8 cellular contexts compared by ENCODE assay signal in genomic region chr2:69559696-69560482, GRCh38.
DNase-seq lines count a peak whose midpoint lies in the region; ATAC-seq, FAIRE-seq and TF ChIP-seq lines count a peak whose summit lies in the region.

No MANE protein-coding gene starts in this region.

- H3K27ac Mint-ChIP-seq in activated naive CD8-positive, alpha-beta T cell treated with anti-CD3 and anti-CD28 coated beads, Interleukin-2, amount 10 ng/mL, durations not matched to agents 7 days and 5 days = no peak overlapping the region
- no peak overlapping the region for H3K27ac Mint-ChIP-seq in stimulated activated naive B cell treated with anti-CD40 and anti-IgM and Interleukin-4, amounts not matched to agents 10 μg/mL and 1 μg/mL and 100 μg/mL, for 72 hours

- 66% methylated on average over 6 of the region's 6 CpGs for WGBS in hepatocyte (ENCODE audit: low lambda C conversion rate, missing lambda C conversion rate)

- H3K4me2 ChIP-seq in hepatocyte = no peak overlapping the region

- H4K20me1 ChIP-seq in hepatocyte (ENCODE audit: insufficient read depth, poor library complexity, severe bottlenecking) = no peaks in the 10 kb centered on the region

- no peak overlapping the region for H3K4me3 ChIP-seq in HAP-1
- no peak overlapping the region for H3K4me3 ChIP-seq in hepatocyte

- H3K79me2 ChIP-seq in hepatocyte = peaks cover 54% of the 10 kb centered on the region

- H3K9me3 Mint-ChIP-seq in activated naive CD8-positive, alpha-beta T cell treated with anti-CD3 and anti-CD28 coated beads, Interleukin-2, amount 10 ng/mL, durations not matched to agents 7 days and 5 days = no peaks in the 10 kb centered on the region
- no peaks in the 10 kb centered on the region for H3K9me3 Mint-ChIP-seq in stimulated activated naive B cell treated with anti-CD40 and anti-IgM and Interleukin-4, amounts not matched to agents 10 μg/mL and 1 μg/mL and 100 μg/mL, for 72 hours

- in situ Hi-C loops in HAP-1 (cut with MboI; ENCODE audit: low sequenced_read_pairs) = no loop called here

- FAIRE-seq in G401.6 (lab: Jason Lieb, UNC) = peak; percentile 56

- no peaks in the 10 kb centered on the region for H3K36me3 ChIP-seq in HAP-1 (replicated peaks)
- no peaks in the 10 kb centered on the region for H3K36me3 ChIP-seq in hepatocyte (replicated peaks; ENCODE audit: insufficient read depth, low read depth)

- H3K27me3 ChIP-seq in HAP-1 (ENCODE audit: low read depth) (no peaks in the 10 kb centered on the region), hepatocyte (no peaks in the 10 kb centered on the region)

- H3K27ac ChIP-seq in hepatocyte = peak overlapping the region; percentile 4

- POLR2A ChIA-PET in activated naive CD8-positive, alpha-beta T cell treated with anti-CD3 and anti-CD28 coated beads, Interleukin-2, amount 10 ng/mL, durations not matched to agents 7 days and 5 days (lab: Charles Lee) = no interaction called here

- no peaks in the 10 kb centered on the region for H3K9me2 ChIP-seq in hepatocyte (replicated peaks; ENCODE audit: insufficient read depth)

- peaks cover 42% of the 10 kb centered on the region for H3K4me1 Mint-ChIP-seq in activated naive CD8-positive, alpha-beta T cell treated with anti-CD3 and anti-CD28 coated beads, Interleukin-2, amount 10 ng/mL, durations not matched to agents 7 days and 5 days
- H3K4me1 Mint-ChIP-seq in stimulated activated naive B cell treated with anti-CD40 and anti-IgM and Interleukin-4, amounts not matched to agents 10 μg/mL and 1 μg/mL and 100 μg/mL, for 72 hours = peaks cover 2 to 10% of the 10 kb centered on the region in 2 donors

- peak; percentile 47 for ATAC-seq in activated naive CD8-positive, alpha-beta T cell treated with anti-CD3 and anti-CD28 coated beads, Interleukin-2, amount 10 ng/mL, durations not matched to agents 7 days and 5 days (ENCODE audit: low read depth)
- peak; percentile 77 to 84 for ATAC-seq in stimulated activated naive B cell treated with anti-CD40 and anti-IgM and Interleukin-4, amounts not matched to agents 10 μg/mL and 1 μg/mL and 100 μg/mL, for 72 hours (replicated peaks)
- no peak for ATAC-seq in GM18873 (IDR thresholded peaks at IDR 0.05; ENCODE audit: low FRiP score, unreplicated experiment)

- TF ChIP-seq CTCF in hepatocyte (IDR thresholded peaks at IDR 0.05; ENCODE audit: poor library complexity) = peak; percentile 64

- no peaks in the 10 kb centered on the region for H3K27me3 Mint-ChIP-seq in activated naive CD8-positive, alpha-beta T cell treated with anti-CD3 and anti-CD28 coated beads, Interleukin-2, amount 10 ng/mL, durations not matched to agents 7 days and 5 days
- H3K27me3 Mint-ChIP-seq in stimulated activated naive B cell treated with anti-CD40 and anti-IgM and Interleukin-4, amounts not matched to agents 10 μg/mL and 1 μg/mL and 100 μg/mL, for 72 hours = peaks cover 5 to 10% of the 10 kb centered on the region in 2 donors

- DNase-seq in HAP-1 (ENCODE audit: low spot score in 2 of 2) = peak; percentile 22 to 71
- peak; percentile 7 for DNase-seq in NCI-H345 (lab: John Stamatoyannopoulos, UW)
- no peak for DNase-seq in activated naive CD8-positive, alpha-beta T cell treated with anti-CD3 and anti-CD28 coated beads, Interleukin-2, amount 10 ng/mL, durations not matched to agents 7 days and 5 days
- DNase-seq in hepatocyte (ENCODE audit: low spot score) = peak; percentile 72
- DNase-seq in stimulated activated naive B cell treated with anti-CD40 and anti-IgM and Interleukin-4, amounts not matched to agents 10 μg/mL and 1 μg/mL and 100 μg/mL, for 72 hours = no peak
- no peak for DNase-seq in UCSD-AML1 (lab: John Stamatoyannopoulos, UW; ENCODE audit: unreplicated experiment)

- no peaks in the 10 kb centered on the region for H3K4me1 ChIP-seq in HAP-1
- no peaks in the 10 kb centered on the region for H3K4me1 ChIP-seq in hepatocyte (ENCODE audit: insufficient read depth)

- no peak overlapping the region for H3K4me3 Mint-ChIP-seq in activated naive CD8-positive, alpha-beta T cell treated with anti-CD3 and anti-CD28 coated beads, Interleukin-2, amount 10 ng/mL, durations not matched to agents 7 days and 5 days
- no peak overlapping the region for H3K4me3 Mint-ChIP-seq in stimulated activated naive B cell treated with anti-CD40 and anti-IgM and Interleukin-4, amounts not matched to agents 10 μg/mL and 1 μg/mL and 100 μg/mL, for 72 hours

- H3K9me3 ChIP-seq in HAP-1 (no peaks in the 10 kb centered on the region), hepatocyte (ENCODE audit: low read depth) (no peaks in the 10 kb centered on the region)

- H2AFZ ChIP-seq in hepatocyte = no peak overlapping the region

- H3K36me3 Mint-ChIP-seq in activated naive CD8-positive, alpha-beta T cell treated with anti-CD3 and anti-CD28 coated beads, Interleukin-2, amount 10 ng/mL, durations not matched to agents 7 days and 5 days = peaks cover 15% of the 10 kb centered on the region
- H3K36me3 Mint-ChIP-seq in stimulated activated naive B cell treated with anti-CD40 and anti-IgM and Interleukin-4, amounts not matched to agents 10 μg/mL and 1 μg/mL and 100 μg/mL, for 72 hours = no peaks in the 10 kb centered on the region

Comparison
In these comparisons a context has a peak if more than half of its experiments do, and no peak if none do; other contexts are left out.
1. DNase-seq: peak in HAP-1 (2 of 2), NCI-H345 (single experiment) and hepatocyte (single experiment); none in activated naive CD8-positive, alpha-beta T cell treated with anti-CD3 and anti-CD28 coated beads, Interleukin-2, amount 10 ng/mL, durations not matched to agents 7 days and 5 days (single experiment), stimulated activated naive B cell treated with anti-CD40 and anti-IgM and Interleukin-4, amounts not matched to agents 10 μg/mL and 1 μg/mL and 100 μg/mL, for 72 hours (single experiment) and UCSD-AML1 (single experiment).